In genomic region chr15:58440181-58440910, GRCh38 we compare ENCODE assay signal across 9 cellular contexts. TPM values are rescaled to one million over a fixed set of nuclear protein-coding genes. Genes with fewer than 3 reads are reported as not detected.
A peak's percentile ranks its signal among the peaks of the same experiment; 100 is the strongest.
DNase-seq lines count a peak whose midpoint lies in the region; ATAC-seq lines count a peak whose summit lies in the region.
"Had no signal": no experiment of that assay in that cellular context is flagged by ENCODE, and none has a peak within 500 bp of the region (broad histone marks: within the 10 kb centered on the region; RNA-seq: fewer than 3 reads in every experiment).

No MANE protein-coding gene starts in this region.

- peaks cover 57% of the 10 kb centered on the region for H3K4me1 ChIP-seq in GM23248 (ENCODE audit: insufficient read depth)

- WGBS in GM23248 (ENCODE audit: low coverage in 1 of 2, low lambda C conversion rate in 2 of 2, missing lambda C conversion rate in 2 of 2), 2 experiments, result 19 to 25% methylated on average over 7 of the region's 7 CpGs

- no peaks in the 10 kb centered on the region for H4K20me1 ChIP-seq in GM23248 (ENCODE audit: insufficient read depth)

- no peaks in the 10 kb centered on the region for H3K4me1 Mint-ChIP-seq in activated T-helper 17 cell treated with anti-CD3 and anti-CD28 coated beads, Interleukin-2, amount 50 U/mL, for 72 hours
- H3K4me1 Mint-ChIP-seq in stimulated activated memory B cell treated with anti-CD40 and anti-IgM and Interleukin-4, amounts not matched to agents 10 μg/mL and 1 μg/mL and 100 μg/mL, for 72 hours, result no peaks in the 10 kb centered on the region

- H3K9me3 Mint-ChIP-seq in activated T-helper 17 cell treated with anti-CD3 and anti-CD28 coated beads, Interleukin-2, amount 50 U/mL, for 72 hours, result no peaks in the 10 kb centered on the region
- H3K9me3 Mint-ChIP-seq in stimulated activated memory B cell treated with anti-CD40 and anti-IgM and Interleukin-4, amounts not matched to agents 10 μg/mL and 1 μg/mL and 100 μg/mL, for 72 hours, result no peaks in the 10 kb centered on the region

- peak overlapping the region; percentile 84 for H3K27ac ChIP-seq in GM23248
- H3K27ac ChIP-seq: HL-60 had no signal

- H3K4me3 ChIP-seq in GM23248, result peak overlapping the region; percentile 19; the same call in 1 of the 2 replicates

- H3K9me2 ChIP-seq in GM23248 (ENCODE audit: insufficient read depth), result no peaks in the 10 kb centered on the region

- H3K9ac ChIP-seq in GM23248, result peak overlapping the region; percentile 50

- H3K9me3 ChIP-seq in GM23248 (ENCODE audit: low read depth), result no peaks in the 10 kb centered on the region

- H3K27me3 ChIP-seq in GM23248 (replicated peaks; ENCODE audit: insufficient read depth), result no peaks in the 10 kb centered on the region

- H3K36me3 ChIP-seq in GM23248 (ENCODE audit: low read depth), result no peaks in the 10 kb centered on the region

- DNase-seq in GM23248, result peak; percentile 65
- peak; percentile 55 for DNase-seq in glomerular visceral epithelial cell (ENCODE audit: extremely low spot score)
- no peak for DNase-seq in sciatic nerve (ENCODE audit: low spot score)
- no peak for DNase-seq in retina

- H3K27ac Mint-ChIP-seq in activated T-helper 17 cell treated with anti-CD3 and anti-CD28 coated beads, Interleukin-2, amount 50 U/mL, for 72 hours, result peak overlapping the region; percentile 12
- no peak overlapping the region for H3K27ac Mint-ChIP-seq in stimulated activated memory B cell treated with anti-CD40 and anti-IgM and Interleukin-4, amounts not matched to agents 10 μg/mL and 1 μg/mL and 100 μg/mL, for 72 hours

- H2AFZ ChIP-seq in GM23248, result peak overlapping the region; percentile 58

- intact Hi-C loops in sciatic nerve (cut with DNase I), result no loop called here

- in situ Hi-C loops in GM23248 (cut with MboI), result no loop called here

- H3K4me3 Mint-ChIP-seq in activated T-helper 17 cell treated with anti-CD3 and anti-CD28 coated beads, Interleukin-2, amount 50 U/mL, for 72 hours, result no peak overlapping the region
- H3K4me3 Mint-ChIP-seq in stimulated activated memory B cell treated with anti-CD40 and anti-IgM and Interleukin-4, amounts not matched to agents 10 μg/mL and 1 μg/mL and 100 μg/mL, for 72 hours, result no peak overlapping the region

- H3K4me2 ChIP-seq in GM23248 (ENCODE audit: unreplicated experiment), result peak overlapping the region; percentile 60

- no peaks in the 10 kb centered on the region for H3K36me3 Mint-ChIP-seq in activated T-helper 17 cell treated with anti-CD3 and anti-CD28 coated beads, Interleukin-2, amount 50 U/mL, for 72 hours (ENCODE audit: low read depth)
- H3K36me3 Mint-ChIP-seq in stimulated activated memory B cell treated with anti-CD40 and anti-IgM and Interleukin-4, amounts not matched to agents 10 μg/mL and 1 μg/mL and 100 μg/mL, for 72 hours, result no peaks in the 10 kb centered on the region

- no peaks in the 10 kb centered on the region for H3K79me2 ChIP-seq in GM23248 (ENCODE audit: insufficient read depth)

- ATAC-seq in activated T-helper 17 cell treated with anti-CD3 and anti-CD28 coated beads, Interleukin-2, amount 50 U/mL, for 72 hours (replicated peaks), result no peak
- ATAC-seq in sciatic nerve, result peak; percentile 80
- ATAC-seq in HG02763 (IDR thresholded peaks at IDR 0.05; ENCODE audit: unreplicated experiment), result no peak
- ATAC-seq in stimulated activated memory B cell treated with anti-CD40 and anti-IgM and Interleukin-4, amounts not matched to agents 10 μg/mL and 1 μg/mL and 100 μg/mL, for 72 hours, result no peak
- ATAC-seq in GM18909 (IDR thresholded peaks at IDR 0.05; ENCODE audit: poor library complexity, unreplicated experiment), result no peak

- peaks cover 32% of the 10 kb centered on the region for H3F3A ChIP-seq in GM23248 (ENCODE audit: insufficient read depth)

- no peaks in the 10 kb centered on the region for H3K27me3 Mint-ChIP-seq in activated T-helper 17 cell treated with anti-CD3 and anti-CD28 coated beads, Interleukin-2, amount 50 U/mL, for 72 hours
- H3K27me3 Mint-ChIP-seq in stimulated activated memory B cell treated with anti-CD40 and anti-IgM and Interleukin-4, amounts not matched to agents 10 μg/mL and 1 μg/mL and 100 μg/mL, for 72 hours, result peaks cover 9% of the 10 kb centered on the region

RNA-seq across cellular contexts. Expression of gene LIPC, which starts 8.6 kb away (rescaled TPM):
- 0.38 and 0.43 TPM in 2 replicates for total RNA-seq in GM23248 (2014; rRNA removed; shearing (Covaris generic))
- 0.63 and 1.1 TPM in 2 replicates for polyA plus RNA-seq in GM23248 (2016; fragmentation: Nextera tagmentation; extraction: Ambion mirVana)
- total RNA-seq in activated T-helper 17 cell treated with anti-CD3 and anti-CD28 coated beads, Interleukin-2, amount 50 U/mL, for 72 hours, result under 1 TPM; 0.17 to 0.26 TPM
- total RNA-seq in sciatic nerve, result 24.4 TPM

Comparison
In these comparisons a context has a peak if more than half of its experiments do, and no peak if none do; other contexts are left out.
1. DNase-seq: peak in GM23248 (single experiment) and glomerular visceral epithelial cell (single experiment); none in sciatic nerve (single experiment) and retina (single experiment).
2. RNA of gene LIPC, which starts 8.6 kb away (total RNA-seq): 24.4 TPM in sciatic nerve (single experiment); 0.38 to 0.43 TPM in GM23248 and 0.17 to 0.26 TPM in activated T-helper 17 cell treated with anti-CD3 and anti-CD28 coated beads, Interleukin-2, amount 50 U/mL, for 72 hours; every median in the first group is over 10 times any median in the second.